10 cellular contexts compared by ENCODE assay signal in genomic region chr14:91398192-91398591, GRCh38. TPM values are rescaled to one million over a fixed set of nuclear protein-coding genes. Genes with fewer than 3 reads are reported as not detected.
A peak's percentile ranks its signal among the peaks of the same experiment; 100 is the strongest.
DNase-seq lines count a peak whose midpoint lies in the region; ATAC-seq and TF ChIP-seq lines count a peak whose summit lies in the region.
"Had no signal": no experiment of that assay in that cellular context is flagged by ENCODE, and none has a peak within 500 bp of the region (broad histone marks: within the 10 kb centered on the region; RNA-seq: fewer than 3 reads in every experiment).

No MANE protein-coding gene starts in this region.

- H3K9me3 ChIP-seq in HAP-1 = no peaks in the 10 kb centered on the region

- peaks cover 94% of the 10 kb centered on the region for H3K4me1 Mint-ChIP-seq in activated CD8-positive, alpha-beta T cell treated with anti-CD3 and anti-CD28 coated beads, Interleukin-2, amount 10 ng/mL, durations not matched to agents 7 days and 5 days (ENCODE audit: low read depth)
- peaks cover 48% of the 10 kb centered on the region for H3K4me1 Mint-ChIP-seq in mesothelial cell of epicardium

- H3K4me3 Mint-ChIP-seq in activated CD8-positive, alpha-beta T cell treated with anti-CD3 and anti-CD28 coated beads, Interleukin-2, amount 10 ng/mL, durations not matched to agents 7 days and 5 days = peak overlapping the region; percentile 59
- H3K4me3 Mint-ChIP-seq in mesothelial cell of epicardium = no peak overlapping the region

- no peak overlapping the region for H3K27ac ChIP-seq in ACC112 (ENCODE audit: low read depth, low read length)

- POLR2A ChIA-PET in activated CD8-positive, alpha-beta T cell treated with anti-CD3 and anti-CD28 coated beads, Interleukin-2, amount 10 ng/mL, durations not matched to agents 7 days and 5 days (lab: Charles Lee) = interaction anchor here (0.6 to 4.9 kb wide), 20 partner anchors 10 to 1369 kb away, joined by 3 to 38 read pairs (median 5); partner anchors contain the start of genes CCDC88C and DGLUCY

- H3K4me3 ChIP-seq in ACC112 (ENCODE audit: low read depth, low read length) (no peak overlapping the region), GM08714 (ENCODE audit: low read length) (peak overlapping the region; percentile 34; the same call in 1 of the 2 replicates), HAP-1 (no peak overlapping the region)

- no peaks in the 10 kb centered on the region for H3K36me3 ChIP-seq in ACC112 (ENCODE audit: insufficient read depth, low read length)
- no peaks in the 10 kb centered on the region for H3K36me3 ChIP-seq in HAP-1 (replicated peaks)

- TF ChIP-seq CTCF in mesothelial cell of epicardium (IDR thresholded peaks at IDR 0.05; ENCODE audit: unreplicated experiment) = no peak

- in situ Hi-C loops in HAP-1 (cut with MboI; ENCODE audit: low sequenced_read_pairs) = no loop called here

- peaks cover 18% of the 10 kb centered on the region for H3K4me1 ChIP-seq in ACC112 (ENCODE audit: control insufficient read depth, insufficient read depth, low read length, unreplicated experiment)
- H3K4me1 ChIP-seq in HAP-1 = no peaks in the 10 kb centered on the region

- H3K9me3 Mint-ChIP-seq in activated CD8-positive, alpha-beta T cell treated with anti-CD3 and anti-CD28 coated beads, Interleukin-2, amount 10 ng/mL, durations not matched to agents 7 days and 5 days (ENCODE audit: insufficient read depth) = no peaks in the 10 kb centered on the region
- H3K9me3 Mint-ChIP-seq in mesothelial cell of epicardium = no peaks in the 10 kb centered on the region

- no peak for DNase-seq in activated CD8-positive, alpha-beta T cell treated with anti-CD3 and anti-CD28 coated beads, Interleukin-2, amount 10 ng/mL, durations not matched to agents 7 days and 5 days
- no peak for DNase-seq in mesothelial cell of epicardium (ENCODE audit: low spot score in 2 of 2, unreplicated experiment in 2 of 2)
- DNase-seq in HAP-1 (ENCODE audit: low spot score in 2 of 2) = no peak
- no peak for DNase-seq in ureter (ENCODE audit: low spot score)
- DNase-seq in DMS79 (lab: John Stamatoyannopoulos, UW) = no peak
- DNase-seq: KG1, mammary epithelial cell had no signal

- peak overlapping the region; percentile 87 for H3K27ac Mint-ChIP-seq in activated CD8-positive, alpha-beta T cell treated with anti-CD3 and anti-CD28 coated beads, Interleukin-2, amount 10 ng/mL, durations not matched to agents 7 days and 5 days
- H3K27ac Mint-ChIP-seq in mesothelial cell of epicardium = peak overlapping the region; percentile 56

- H3K27me3 ChIP-seq in ACC112 (ENCODE audit: insufficient read depth, low read length) (no peaks in the 10 kb centered on the region), HAP-1 (ENCODE audit: low read depth) (no peaks in the 10 kb centered on the region)

- H2AFZ ChIP-seq in ACC112 (ENCODE audit: low read length, unreplicated experiment) = peak overlapping the region; percentile 10

- no peak for ATAC-seq in activated CD8-positive, alpha-beta T cell treated with anti-CD3 and anti-CD28 coated beads, Interleukin-2, amount 10 ng/mL, durations not matched to agents 7 days and 5 days
- ATAC-seq in HG03571 (IDR thresholded peaks at IDR 0.05; ENCODE audit: unreplicated experiment) = no peak

- CTCF ChIA-PET in activated CD8-positive, alpha-beta T cell treated with anti-CD3 and anti-CD28 coated beads, Interleukin-2, amount 10 ng/mL, durations not matched to agents 7 days and 5 days (lab: Charles Lee) = interaction anchor here (0.6 to 10.7 kb wide), 16 partner anchors 10 to 171 kb away, joined by 3 to 151 read pairs (median 6); partner anchors contain the start of gene CCDC88C

- no peaks in the 10 kb centered on the region for H3K79me2 ChIP-seq in ACC112 (ENCODE audit: control insufficient read depth, insufficient read depth, low read length, unreplicated experiment)

- H3K36me3 Mint-ChIP-seq in activated CD8-positive, alpha-beta T cell treated with anti-CD3 and anti-CD28 coated beads, Interleukin-2, amount 10 ng/mL, durations not matched to agents 7 days and 5 days (ENCODE audit: low read depth) = peaks cover 69% of the 10 kb centered on the region
- H3K36me3 Mint-ChIP-seq in mesothelial cell of epicardium = no peaks in the 10 kb centered on the region

- H3K27me3 Mint-ChIP-seq in activated CD8-positive, alpha-beta T cell treated with anti-CD3 and anti-CD28 coated beads, Interleukin-2, amount 10 ng/mL, durations not matched to agents 7 days and 5 days (ENCODE audit: low read depth) = no peaks in the 10 kb centered on the region
- H3K27me3 Mint-ChIP-seq in mesothelial cell of epicardium (ENCODE audit: low read depth) = peaks cover 23% of the 10 kb centered on the region

RNA-seq across cellular contexts. Expression of gene CCDC88C, which starts 19.4 kb away (rescaled TPM):
- 100 to 1,000 TPM; 147 to 153 TPM for total RNA-seq in activated CD8-positive, alpha-beta T cell treated with anti-CD3 and anti-CD28 coated beads, Interleukin-2, amount 10 ng/mL, durations not matched to agents 7 days and 5 days
- 23.1 to 24.8 TPM (median 23.7 TPM) in 3 replicates for total RNA-seq in mesothelial cell of epicardium
- total RNA-seq in ureter = 49.0 TPM
